In genomic region chr2:46319711-46320110, GRCh38 we compare ENCODE assay signal across 17 cellular contexts. TPM values are rescaled to one million over a fixed set of nuclear protein-coding genes. Genes with fewer than 3 reads are reported as not detected.
A peak's percentile ranks its signal among the peaks of the same experiment; 100 is the strongest.
DNase-seq lines count a peak whose midpoint lies in the region; ATAC-seq and TF ChIP-seq lines count a peak whose summit lies in the region.
"Had no signal": no experiment of that assay in that cellular context is flagged by ENCODE, and none has a peak within 500 bp of the region (broad histone marks: within the 10 kb centered on the region; RNA-seq: fewer than 3 reads in every experiment).

No MANE protein-coding gene starts in this region.

- no peaks in the 10 kb centered on the region for H4K20me1 ChIP-seq in PC-3 (ENCODE audit: low read length)

- H3K4me1 ChIP-seq in PC-3 (ENCODE audit: insufficient read depth, low read length) = peaks cover 49% of the 10 kb centered on the region
- H3K4me1 ChIP-seq in endocrine pancreas (ENCODE audit: control insufficient read depth, insufficient read depth, low read length) = peaks cover 26% of the 10 kb centered on the region
- H3K4me1 ChIP-seq in lower lobe of right lung = peaks cover 97% of the 10 kb centered on the region
- peaks cover 14 to 81% (median 42%) of the 10 kb centered on the region in 4 donors for H3K4me1 ChIP-seq in stomach

- POLR2A ChIA-PET in PC-3 (lab: Charles Lee; ENCODE audit: unreplicated experiment) = no interaction called here
- POLR2A ChIA-PET in activated CD4-positive, alpha-beta memory T cell treated with anti-CD3 and anti-CD28 coated beads, Interleukin-2, amount 10 ng/mL, durations not matched to agents 7 days and 5 days (lab: Charles Lee) = no interaction called here

- intact Hi-C loops in PC-3 (cut with micrococcal nuclease) (no loop called here), lower lobe of right lung (cut with DNase I) (no loop called here), stomach (cut with DNase I; ENCODE audit: low total_unique reads) (no loop called here)

- ATAC-seq in PC-3 (no peak), lower lobe of right lung (no peak), HG03571 (IDR thresholded peaks at IDR 0.05; ENCODE audit: unreplicated experiment) (no peak), GM21786 (IDR thresholded peaks at IDR 0.05; ENCODE audit: unreplicated experiment) (no peak), HG03045 (IDR thresholded peaks at IDR 0.05; ENCODE audit: unreplicated experiment) (no peak)
- ATAC-seq: naive thymus-derived CD4-positive, alpha-beta T cell had no signal

- peaks cover 2% of the 10 kb centered on the region for H3K27me3 Mint-ChIP-seq in activated CD4-positive, alpha-beta memory T cell treated with anti-CD3 and anti-CD28 coated beads, Interleukin-2, amount 10 ng/mL, durations not matched to agents 7 days and 5 days

- peak overlapping the region; percentile 15; the same call in 1 of the 2 replicates for H3K4me2 ChIP-seq in PC-3 (ENCODE audit: low read length)

- peaks cover 22% of the 10 kb centered on the region for H3K4me1 Mint-ChIP-seq in activated CD4-positive, alpha-beta memory T cell treated with anti-CD3 and anti-CD28 coated beads, Interleukin-2, amount 10 ng/mL, durations not matched to agents 7 days and 5 days

- no TSS peak for BruUV-seq in PC-3 (replicated peaks; lab: Mats Ljungman, UMichigan)

- TF ChIP-seq CTCF in PC-3 (conservative IDR thresholded peaks at IDR 0.05; ENCODE audit: low read depth, low read length) = no peak
- TF ChIP-seq CTCF in lower lobe of right lung (IDR thresholded peaks at IDR 0.05) = no peak
- TF ChIP-seq CTCF in stomach (IDR thresholded peaks at IDR 0.05) = no peak

- no peaks in the 10 kb centered on the region for H3K9me3 ChIP-seq in PC-3 (ENCODE audit: low read length)
- no peaks in the 10 kb centered on the region for H3K9me3 ChIP-seq in endocrine pancreas (ENCODE audit: control insufficient read depth, low read length)
- H3K9me3 ChIP-seq in lower lobe of right lung = no peaks in the 10 kb centered on the region
- H3K9me3 ChIP-seq in stomach = no peaks in the 10 kb centered on the region

- no peak overlapping the region for H3K9ac ChIP-seq in PC-3 (ENCODE audit: low read length)
- no peak overlapping the region for H3K9ac ChIP-seq in endocrine pancreas (ENCODE audit: control insufficient read depth, insufficient read depth, low read length)

- WGBS in stomach, 5 donors = 56 to 68% (median 65%) methylated on average over 5 of the region's 5 CpGs

- H3K27ac ChIP-seq in PC-3 (ENCODE audit: low read length) (peak overlapping the region; percentile 8; the same call in 1 of the 2 replicates), lower lobe of right lung (peak overlapping the region; percentile 50), stomach (peak overlapping the region in 4 of 5 donors; percentile 16 to 60 (median 36))

- CTCF ChIA-PET in PC-3 (lab: Charles Lee) = no interaction called here
- CTCF ChIA-PET in activated CD4-positive, alpha-beta memory T cell treated with anti-CD3 and anti-CD28 coated beads, Interleukin-2, amount 10 ng/mL, durations not matched to agents 7 days and 5 days (lab: Charles Lee) = interaction anchor here (1.0 to 1.8 kb wide), 2 partner anchors 8 to 10 kb away, joined by 4 to 8 read pairs; no protein-coding TSS in a partner anchor

- H3F3A ChIP-seq in PC-3 (ENCODE audit: low read length, unreplicated experiment) = peaks cover 7% of the 10 kb centered on the region

- H3K4me3 Mint-ChIP-seq in activated CD4-positive, alpha-beta memory T cell treated with anti-CD3 and anti-CD28 coated beads, Interleukin-2, amount 10 ng/mL, durations not matched to agents 7 days and 5 days = no peak overlapping the region
- H3K4me3 Mint-ChIP-seq: endodermal cell; naive thymus-derived CD4-positive, alpha-beta T cell had no signal

- no peak overlapping the region for H3K27ac Mint-ChIP-seq in activated CD4-positive, alpha-beta memory T cell treated with anti-CD3 and anti-CD28 coated beads, Interleukin-2, amount 10 ng/mL, durations not matched to agents 7 days and 5 days
- H3K27ac Mint-ChIP-seq: endodermal cell; naive thymus-derived CD4-positive, alpha-beta T cell had no signal

- no peaks in the 10 kb centered on the region for H3K36me3 Mint-ChIP-seq in activated CD4-positive, alpha-beta memory T cell treated with anti-CD3 and anti-CD28 coated beads, Interleukin-2, amount 10 ng/mL, durations not matched to agents 7 days and 5 days (ENCODE audit: low read depth)
- H3K36me3 Mint-ChIP-seq: naive thymus-derived CD4-positive, alpha-beta T cell had no signal

- H3K79me2 ChIP-seq in PC-3 (ENCODE audit: low read length) = peaks cover 85% of the 10 kb centered on the region

- no peak for TF ChIP-seq EP300 in stomach (IDR thresholded peaks at IDR 0.05)

- DNase-seq in PC-3 (no peak), lower lobe of right lung (no peak), stomach (no peak)
- no peak for DNase-seq in activated CD4-positive, alpha-beta memory T cell treated with anti-CD3 and anti-CD28 coated beads, Interleukin-2, amount 10 ng/mL, durations not matched to agents 7 days and 5 days
- DNase-seq: activated CD4-positive, alpha-beta T cell treated with anti-CD3 and anti-CD28 coated beads for 48 hours; activated naive CD4-positive, alpha-beta T cell; endodermal cell; naive thymus-derived CD4-positive, alpha-beta T cell; NCI-H2171; NCI-H82; stimulated activated CD4-positive, alpha-beta T cell treated with anti-CD3 and anti-CD28 coated beads, Interleukin-15, amount 100 ng/mL, for 24 hours; stimulated activated naive CD4-positive, alpha-beta T cell had no signal

- H3K27me3 ChIP-seq in PC-3 (ENCODE audit: low read length) (no peaks in the 10 kb centered on the region), endocrine pancreas (ENCODE audit: control insufficient read depth, insufficient read depth, low read length) (no peaks in the 10 kb centered on the region), lower lobe of right lung (ENCODE audit: low read depth) (no peaks in the 10 kb centered on the region), stomach (no peaks in the 10 kb centered on the region)

- H3K4me3 ChIP-seq in PC-3 (ENCODE audit: low read length) (no peak overlapping the region), endocrine pancreas (ENCODE audit: control insufficient read depth, insufficient read depth, low read length) (peak overlapping the region; percentile 45), lower lobe of right lung (peak overlapping the region; percentile 17), stomach (no peak overlapping the region)
- H3K4me3 ChIP-seq: lung had no signal

- TF ChIP-seq POLR2A in stomach (IDR thresholded peaks at IDR 0.05) = no peak

- H3K9me3 Mint-ChIP-seq in activated CD4-positive, alpha-beta memory T cell treated with anti-CD3 and anti-CD28 coated beads, Interleukin-2, amount 10 ng/mL, durations not matched to agents 7 days and 5 days = no peaks in the 10 kb centered on the region
- H3K9me3 Mint-ChIP-seq: endodermal cell; naive thymus-derived CD4-positive, alpha-beta T cell had no signal

- H3K36me3 ChIP-seq in PC-3 (ENCODE audit: low read depth, low read length) = peaks cover 6% of the 10 kb centered on the region; the same call in 1 of the 2 replicates
- no peaks in the 10 kb centered on the region for H3K36me3 ChIP-seq in endocrine pancreas (ENCODE audit: control insufficient read depth, insufficient read depth, low read length)
- H3K36me3 ChIP-seq in lower lobe of right lung = peaks cover 8% of the 10 kb centered on the region
- peaks cover 0 to 6% (median 0%) of the 10 kb centered on the region in 4 donors for H3K36me3 ChIP-seq in stomach

- H2AFZ ChIP-seq in PC-3 (ENCODE audit: low read length) = no peak overlapping the region

- H3K9me2 ChIP-seq in PC-3 (replicated peaks; ENCODE audit: low read length) = no peaks in the 10 kb centered on the region

RNA-seq across cellular contexts. Expression of gene EPAS1, which starts 22.5 kb away (rescaled TPM):
- total RNA-seq in PC-3 (2014; rRNA removed) (43.2 and 77.0 TPM in 2 replicates), lower lobe of right lung (1,419 TPM), stomach (100 to 1,000 TPM in 4 of 5 donors, 10 to 100 TPM in 1; 69.0 to 217 (median 156) TPM)
- polyA plus RNA-seq in stomach = 10 to 100 TPM; 35.1 to 82.6 (median 47.1) TPM
- total RNA-seq in activated CD4-positive, alpha-beta memory T cell treated with anti-CD3 and anti-CD28 coated beads, Interleukin-2, amount 10 ng/mL, durations not matched to agents 7 days and 5 days = 10 to 100 TPM; 76.3 to 79.0 TPM

Comparison
In these comparisons a context has a peak if more than half of its experiments do, and no peak if none do; other contexts are left out.
1. H3K4me3 ChIP-seq: peak in endocrine pancreas (single experiment) and lower lobe of right lung (single experiment); none in PC-3 (single experiment) and stomach (0 of 4).
2. Peak in every context shown above with its lines, with median percentiles within 50 percentile points of each other: H3K27ac ChIP-seq.